11 cellular contexts compared by ENCODE assay signal in the genomic region with DNA sequence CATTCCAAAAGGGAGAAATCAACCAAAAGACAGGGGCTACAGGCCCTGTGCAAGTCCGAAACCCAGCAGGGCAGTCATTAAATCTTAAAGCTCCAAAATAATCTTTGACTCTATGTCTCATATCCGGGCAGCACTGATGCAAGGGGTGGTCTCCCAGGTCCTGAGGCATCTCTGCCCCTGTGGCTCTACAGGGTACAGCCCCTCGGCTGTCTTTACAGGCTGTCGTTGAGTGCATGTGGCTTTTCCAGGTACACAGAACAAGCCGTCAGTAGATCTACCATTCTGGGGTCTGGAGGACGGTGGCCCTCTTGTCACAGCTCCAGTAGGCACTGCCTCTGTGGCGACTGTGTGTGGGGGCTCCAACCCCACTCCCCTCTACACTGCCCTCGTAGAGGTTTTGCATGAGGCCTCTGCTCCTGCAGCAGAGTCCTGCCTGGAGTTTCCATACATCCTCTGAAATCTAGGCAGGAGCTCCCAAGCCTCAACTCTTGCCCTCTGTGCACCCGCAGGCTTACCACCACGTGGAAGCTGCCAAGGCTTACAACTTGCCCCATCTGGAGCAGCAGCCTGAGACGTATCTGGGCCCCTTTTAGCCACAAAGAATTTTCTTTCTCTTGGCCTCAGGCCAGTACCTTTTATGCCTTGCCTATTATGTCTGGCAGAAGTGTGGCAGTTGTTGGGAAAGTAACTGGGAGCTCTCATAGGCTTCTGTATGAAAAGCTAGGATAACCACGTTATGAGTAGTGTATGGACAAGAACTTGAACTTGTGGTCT. TPM values are rescaled to one million over a fixed set of nuclear protein-coding genes. Genes with fewer than 3 reads are reported as not detected.
DNase-seq lines count a peak whose midpoint lies in the region; FAIRE-seq and TF ChIP-seq lines count a peak whose summit lies in the region.
"Had no signal": no experiment of that assay in that cellular context is flagged by ENCODE, and none has a peak within 500 bp of the region (broad histone marks: within the 10 kb centered on the region; RNA-seq: fewer than 3 reads in every experiment).

No MANE protein-coding gene starts in this region.

- no peak overlapping the region for H3K18ac ChIP-seq in H9 (ENCODE audit: insufficient read length, low read depth, low read length)

- peaks cover 25% of the 10 kb centered on the region; the same call in 1 of the 2 replicates for H3K79me2 ChIP-seq in H9 (ENCODE audit: insufficient read depth, low read length)

- no peak for TF ChIP-seq EP300 in esophagus muscularis mucosa (IDR thresholded peaks at IDR 0.05)

- H3K27ac ChIP-seq in H9 (ENCODE audit: insufficient read length, low read depth, low read length), result no peak overlapping the region
- H3K27ac ChIP-seq in esophagus muscularis mucosa (replicated peaks in 1 of 4), result no peak overlapping the region
- H3K27ac ChIP-seq in small intestine (ENCODE audit: low read depth in 1 of 2, low read length in 1 of 2), result no peak overlapping the region
- H3K27ac ChIP-seq: parathyroid adenoma had no signal

- no peak overlapping the region for H2AK5ac ChIP-seq in H9 (ENCODE audit: insufficient read length, low read length)

- no peaks in the 10 kb centered on the region for H3K36me3 Mint-ChIP-seq in H9 (ENCODE audit: insufficient read depth in 1 of 3, low read depth in 3 of 3)

- DNase-seq in BE2C (peak; percentile 42), H9 (no peak), NCI-H69 (lab: John Stamatoyannopoulos, UW) (peak; percentile 93), fibroblast of pulmonary artery (ENCODE audit: low read depth) (peak; percentile 76), esophagus muscularis mucosa (ENCODE audit: extremely low spot score) (no peak), small intestine (no peak)
- DNase-seq in activated CD4-positive, CD25-positive, alpha-beta regulatory T cell treated with anti-CD3 and anti-CD28 coated beads, Interleukin-2, amount 50 U/mL, for 72 hours, result no peak
- DNase-seq in activated effector memory CD4-positive, alpha-beta T cell treated with Interleukin-2 at 50 U/mL for 16 hours, result no peak

- no peaks in the 10 kb centered on the region for H3K36me3 ChIP-seq in BE2C
- H3K36me3 ChIP-seq in esophagus muscularis mucosa, result no peaks in the 10 kb centered on the region
- no peaks in the 10 kb centered on the region for H3K36me3 ChIP-seq in small intestine (ENCODE audit: control insufficient read depth in 2 of 2, insufficient read depth in 2 of 2, low read length in 2 of 2)

- peak overlapping the region; percentile 1 to 16 (median 1); a peak in 5 of 7 replicates for H3K27ac Mint-ChIP-seq in H9
- H3K27ac Mint-ChIP-seq: activated naive CD8-positive, alpha-beta T cell had no signal

- H2BK20ac ChIP-seq in H9 (ENCODE audit: low read depth, low read length, poor library complexity, severe bottlenecking), result no peak overlapping the region

- no peak overlapping the region for H3K4me2 ChIP-seq in H9 (ENCODE audit: insufficient read depth, insufficient read length, low read length)

- no CpG with 5 or more reads among the region's 12 CpGs for WGBS in H9 (ENCODE audit: extremely low coverage, insufficient read length, low lambda C conversion rate)
- 77% methylated on average over 12 of the region's 12 CpGs for WGBS in esophagus muscularis mucosa
- 60 to 71% (median 69%) methylated on average over 12 of the region's 12 CpGs for WGBS in small intestine, 3 donors

- no peak overlapping the region for H2BK5ac ChIP-seq in H9 (ENCODE audit: insufficient read length, low read length)

- H3K4me3 ChIP-seq in BE2C (ENCODE audit: low read depth, low read length) (no peak overlapping the region), fibroblast of pulmonary artery (replicated peaks; ENCODE audit: low read depth, low read length) (no peak overlapping the region), esophagus muscularis mucosa (no peak overlapping the region), small intestine (ENCODE audit: low read depth in 1 of 2, low read length in 2 of 2) (no peak overlapping the region)

- H3K9me3 ChIP-seq in BE2C (no peaks in the 10 kb centered on the region), H9 (ENCODE audit: control insufficient read depth, low read depth, low read length) (no peaks in the 10 kb centered on the region), esophagus muscularis mucosa (no peaks in the 10 kb centered on the region), small intestine (ENCODE audit: control insufficient read depth, low read depth) (no peaks in the 10 kb centered on the region)

- no peak for FAIRE-seq in small intestine (lab: Jason Lieb, UNC)

- no peak for TF ChIP-seq POLR2A in esophagus muscularis mucosa (IDR thresholded peaks at IDR 0.05; ENCODE audit: low read depth)

- no peak overlapping the region for H2BK15ac ChIP-seq in H9 (ENCODE audit: low read depth, low read length)

- H3K4me1 Mint-ChIP-seq in H9, result peaks cover 60 to 65% of the 10 kb centered on the region in 2 experiments

- H2AFZ ChIP-seq in H9 (ENCODE audit: low read length), result no peak overlapping the region
- H2AFZ ChIP-seq: parathyroid adenoma had no signal

- H3K9me3 Mint-ChIP-seq in H9, result no peaks in the 10 kb centered on the region
- H3K9me3 Mint-ChIP-seq: IgD-negative memory B cell had no signal

- peaks cover 10% of the 10 kb centered on the region for H3K79me1 ChIP-seq in H9 (ENCODE audit: insufficient read depth, low read depth, low read length, poor library complexity, severe bottlenecking)

- no peak overlapping the region for H4K91ac ChIP-seq in H9 (ENCODE audit: insufficient read length, low read depth, low read length)

- peaks cover 10% of the 10 kb centered on the region for H3K4me1 ChIP-seq in BE2C
- peaks cover 5% of the 10 kb centered on the region; the same call in 1 of the 2 replicates for H3K4me1 ChIP-seq in H9 (ENCODE audit: insufficient read depth, low read length)
- H3K4me1 ChIP-seq in esophagus muscularis mucosa, result peaks cover 13 to 57% (median 44%) of the 10 kb centered on the region in 4 donors
- H3K4me1 ChIP-seq in small intestine (ENCODE audit: control insufficient read depth in 2 of 2, insufficient read depth in 1 of 2, low read depth in 1 of 2, low read length in 1 of 2), result no peaks in the 10 kb centered on the region

- no peak overlapping the region for H4K8ac ChIP-seq in H9 (replicated peaks; ENCODE audit: insufficient read length, low read depth, low read length)

- H3K4me3 Mint-ChIP-seq in H9, result no peak overlapping the region
- H3K4me3 Mint-ChIP-seq: activated naive CD8-positive, alpha-beta T cell had no signal

- TF ChIP-seq CTCF in BE2C (IDR thresholded peaks at IDR 0.05; ENCODE audit: low read depth, low read length), result no peak
- TF ChIP-seq CTCF in H9 (conservative IDR thresholded peaks at IDR 0.05), result no peak
- no peak for TF ChIP-seq CTCF in fibroblast of pulmonary artery (IDR thresholded peaks at IDR 0.05; ENCODE audit: low read length, missing control alignments)
- no peak for TF ChIP-seq CTCF in esophagus muscularis mucosa (IDR thresholded peaks at IDR 0.05)

- no peaks in the 10 kb centered on the region for H3K27me3 ChIP-seq in BE2C
- H3K27me3 ChIP-seq in H9 (ENCODE audit: insufficient read depth, low read length), result no peaks in the 10 kb centered on the region
- no peaks in the 10 kb centered on the region for H3K27me3 ChIP-seq in esophagus muscularis mucosa
- no peaks in the 10 kb centered on the region for H3K27me3 ChIP-seq in small intestine (ENCODE audit: control insufficient read depth in 2 of 2, insufficient read depth in 2 of 2, low read length in 2 of 2)

- H4K5ac ChIP-seq in H9 (ENCODE audit: insufficient read length, low read depth, low read length), result no peak overlapping the region

- no peaks in the 10 kb centered on the region for H4K20me1 ChIP-seq in H9 (ENCODE audit: control insufficient read depth, insufficient read depth, insufficient read length)

- H3T11ph ChIP-seq in H9 (ENCODE audit: low read length), result no peak overlapping the region

- H3K23ac ChIP-seq in H9 (ENCODE audit: insufficient read length, low read depth, low read length), result no peak overlapping the region

- H2BK12ac ChIP-seq in H9 (ENCODE audit: insufficient read length, low read depth, low read length), result no peak overlapping the region

- H3K4ac ChIP-seq in H9 (ENCODE audit: low read depth, low read length), result no peak overlapping the region

- H2BK120ac ChIP-seq in H9 (ENCODE audit: low read depth, low read length, poor library complexity, severe bottlenecking), result no peak overlapping the region

- no peaks in the 10 kb centered on the region for H3K23me2 ChIP-seq in H9 (ENCODE audit: insufficient read length, low read depth, low read length, poor library complexity, severe bottlenecking)

- no peak overlapping the region for H3K14ac ChIP-seq in H9 (ENCODE audit: insufficient read depth, low read length)

- no peak overlapping the region for H3K56ac ChIP-seq in H9 (ENCODE audit: insufficient read length, low read depth, low read length)

- H3K27me3 Mint-ChIP-seq in H9 (ENCODE audit: low read depth), result no peaks in the 10 kb centered on the region
- H3K27me3 Mint-ChIP-seq: activated naive CD8-positive, alpha-beta T cell; IgD-negative memory B cell had no signal

- intact Hi-C loops in esophagus muscularis mucosa (cut with DNase I), result no loop called here

- no peak overlapping the region for H3K9ac ChIP-seq in H9 (ENCODE audit: extremely low read depth, insufficient read length, low read length)
- H3K9ac ChIP-seq: parathyroid adenoma had no signal

RNA-seq across cellular contexts. Expression of gene POU2F1, which starts 52.5 kb away (rescaled TPM):
- polyA plus RNA-seq in BE2C (2012; ENCODE audit: insufficient read depth, insufficient read length, low read depth), result 4.0 TPM
- 54.8 and 62.5 TPM in 2 replicates for total RNA-seq in H9 (2021)
- total RNA-seq in esophagus muscularis mucosa, result 10 to 100 TPM in 2 of 4 donors, 1 to 10 TPM in 2; 7.3 to 13.4 (median 10.4) TPM
- polyA plus RNA-seq in small intestine, result 1 to 10 TPM in 2 of 3 donors, under 1 TPM in 1; 0.81 to 3.3 (median 1.3) TPM

Comparison
In these comparisons a context has a peak if more than half of its experiments do, and no peak if none do; other contexts are left out.
1. DNase-seq: peak in BE2C (single experiment), NCI-H69 (single experiment) and fibroblast of pulmonary artery (single experiment); none in H9 (single experiment), activated CD4-positive, CD25-positive, alpha-beta regulatory T cell treated with anti-CD3 and anti-CD28 coated beads, Interleukin-2, amount 50 U/mL, for 72 hours (single experiment), esophagus muscularis mucosa (single experiment), activated effector memory CD4-positive, alpha-beta T cell treated with Interleukin-2 at 50 U/mL for 16 hours (single experiment) and small intestine (single experiment).